8 cellular contexts compared by ENCODE assay signal in genomic region chr12:25959069-25959961, GRCh38. TPM values are rescaled to one million over a fixed set of nuclear protein-coding genes. Genes with fewer than 3 reads are reported as not detected.
A peak's percentile ranks its signal among the peaks of the same experiment; 100 is the strongest.
DNase-seq lines count a peak whose midpoint lies in the region; ATAC-seq and TF ChIP-seq lines count a peak whose summit lies in the region.

No MANE protein-coding gene starts in this region.

- H3K4me3 ChIP-seq in HAP-1 (peak overlapping the region; percentile 72), astrocyte of the cerebellum (ENCODE audit: low read depth, low read length) (peak overlapping the region; percentile 77), trophoblast cell (ENCODE audit: low read depth, low read length) (peak overlapping the region; percentile 81)

- ATAC-seq in left ventricle myocardium superior = peak; percentile 52

- H3K36me3 ChIP-seq in HAP-1 (replicated peaks) = no peaks in the 10 kb centered on the region
- H3K36me3 ChIP-seq in trophoblast cell (ENCODE audit: control insufficient read depth in 1 of 2, insufficient read depth in 2 of 2, low read length in 2 of 2) = peaks cover 0 to 2% of the 10 kb centered on the region in 2 experiments

- H3K79me1 ChIP-seq in trophoblast cell (ENCODE audit: low read length) = peaks cover 12% of the 10 kb centered on the region

- H3K9ac ChIP-seq in trophoblast cell (ENCODE audit: low read length) = peak overlapping the region; percentile 48

- TF ChIP-seq CTCF in astrocyte of the cerebellum (IDR thresholded peaks at IDR 0.05; ENCODE audit: low read depth, low read length, missing control alignments) (peak; percentile 35), GM13977 (IDR thresholded peaks at IDR 0.05; ENCODE audit: extremely low read depth, insufficient read depth, missing control alignments) (no peak)

- H2AFZ ChIP-seq in trophoblast cell (ENCODE audit: insufficient read depth, low read length, poor library complexity) = peak overlapping the region; percentile 97

- H2AK5ac ChIP-seq in trophoblast cell (ENCODE audit: low read length) = no peak overlapping the region

- H3K9me3 ChIP-seq in HAP-1 (no peaks in the 10 kb centered on the region), trophoblast cell (ENCODE audit: insufficient read depth, low read depth, low read length) (no peaks in the 10 kb centered on the region)

- intact Hi-C loops in left ventricle myocardium superior (cut with micrococcal nuclease) = no loop called here

- peak overlapping the region; percentile 74 for H4K12ac ChIP-seq in trophoblast cell (ENCODE audit: low read depth, low read length)

- no peak overlapping the region for H2BK12ac ChIP-seq in trophoblast cell (ENCODE audit: low read length)

- H2BK120ac ChIP-seq in trophoblast cell (ENCODE audit: insufficient read depth, low read length, poor library complexity) = peak overlapping the region; percentile 75

- peak overlapping the region; percentile 82 for H4K8ac ChIP-seq in trophoblast cell (ENCODE audit: low read depth, low read length)

- peak overlapping the region; percentile 54 for H3K18ac ChIP-seq in trophoblast cell (ENCODE audit: low read length)

- peak overlapping the region; percentile 95 for H4K91ac ChIP-seq in trophoblast cell (ENCODE audit: low read depth, low read length)

- H3K4ac ChIP-seq in trophoblast cell (ENCODE audit: low read depth, low read length) = peak overlapping the region; percentile 78

- H3K4me1 ChIP-seq in HAP-1 = peaks cover 25% of the 10 kb centered on the region
- H3K4me1 ChIP-seq in trophoblast cell (ENCODE audit: control insufficient read depth in 1 of 2, insufficient read depth in 2 of 2, low read length in 2 of 2) = no peaks in the 10 kb centered on the region

- H3K14ac ChIP-seq in trophoblast cell (ENCODE audit: low read length) = peak overlapping the region; percentile 86

- no peak overlapping the region for H3K23ac ChIP-seq in trophoblast cell (ENCODE audit: low read length)

- peaks cover 7% of the 10 kb centered on the region for H3K79me2 ChIP-seq in trophoblast cell (ENCODE audit: control insufficient read depth, insufficient read depth, low read length, poor library complexity)

- H2BK5ac ChIP-seq in trophoblast cell (ENCODE audit: low read depth, low read length, poor library complexity) = peak overlapping the region; percentile 75

- peak overlapping the region; percentile 87 for H3K27ac ChIP-seq in trophoblast cell (ENCODE audit: low read depth, low read length)

- H3K27me3 ChIP-seq in HAP-1 (ENCODE audit: low read depth) (no peaks in the 10 kb centered on the region), trophoblast cell (ENCODE audit: insufficient read depth, low read length) (no peaks in the 10 kb centered on the region)

- DNase-seq in DMS53 treated with DMSO at 0.1 percent for 48 hours (lab: John Stamatoyannopoulos, UW; ENCODE audit: unreplicated experiment) = peak; percentile 98
- peak; percentile 41 to 65 for DNase-seq in HAP-1 (ENCODE audit: low spot score in 2 of 2)
- peak; percentile 22 for DNase-seq in NCI-H748 (lab: John Stamatoyannopoulos, UW; ENCODE audit: unreplicated experiment)
- DNase-seq in astrocyte of the cerebellum (ENCODE audit: low read depth) = peak; percentile 62
- peak; percentile 73 for DNase-seq in left ventricle myocardium superior
- peak; percentile 81 to 91 for DNase-seq in trophoblast cell
- no peak for DNase-seq in GM13977 (ENCODE audit: low spot score)
- DNase-seq in NCI-H446 treated with DMSO at 0.1 percent for 48 hours (lab: John Stamatoyannopoulos, UW) = no peak

- peak overlapping the region; percentile 65 for H3K4me2 ChIP-seq in trophoblast cell (ENCODE audit: low read length)

- in situ Hi-C loops in HAP-1 (cut with MboI; ENCODE audit: low sequenced_read_pairs) = no loop called here
- in situ Hi-C loops in astrocyte of the cerebellum (cut with HindIII; ENCODE audit: low sequenced_read_pairs) = no loop called here
- in situ Hi-C loops in GM13977 (cut with MboI; ENCODE audit: low pct_unique_long_range_greater_than_20kb, low sequenced_read_pairs, unreplicated experiment) = no loop called here

- no CpG with 5 or more reads among the region's 57 CpGs for WGBS in trophoblast cell (ENCODE audit: extremely low coverage, insufficient coverage, insufficient read length)

RNA-seq across cellular contexts. Expression of gene RASSF8, which starts 0.8 kb away (rescaled TPM):
- 22.9 TPM for total RNA-seq in left ventricle myocardium superior
- 19.0 and 19.7 TPM in 2 replicates for polyA plus RNA-seq in trophoblast cell (2013)

Comparison
In these comparisons a context has a peak if more than half of its experiments do, and no peak if none do; other contexts are left out.
1. DNase-seq: peak in DMS53 treated with DMSO at 0.1 percent for 48 hours (single experiment), HAP-1 (2 of 2), NCI-H748 (single experiment), astrocyte of the cerebellum (single experiment), left ventricle myocardium superior (single experiment) and trophoblast cell (2 of 2); none in GM13977 (single experiment) and NCI-H446 treated with DMSO at 0.1 percent for 48 hours (single experiment).
2. Peak in every context shown above with its lines, with median percentiles within 50 percentile points of each other: H3K4me3 ChIP-seq.